17 cellular contexts compared by ENCODE assay signal in genomic region chr3:55206000-55206399, GRCh38.
"Had no signal": no experiment of that assay in that cellular context is flagged by ENCODE, and none has a peak within 500 bp of the region (broad histone marks: within the 10 kb centered on the region; RNA-seq: fewer than 3 reads in every experiment).

No MANE protein-coding gene starts in this region.

- DNase-seq: activated CD4-positive, alpha-beta T cell treated with anti-CD3 and anti-CD28 coated beads, Interleukin-2, amount 10 ng/mL, durations not matched to agents 24 days and 14 days; activated CD4-positive, CD25-positive, alpha-beta regulatory T cell; activated CD8-positive, alpha-beta memory T cell treated with anti-CD3 and anti-CD28 coated beads, Interleukin-2, amount 50 U/mL, for 48 hours; activated effector memory CD4-positive, alpha-beta T cell treated with Interleukin-2 at 50 U/mL for 16 hours; activated naive CD4-positive, alpha-beta T cell treated with anti-CD3 and anti-CD28 coated beads, Interleukin-2, amount 50 U/mL, for 16 hours; activated T-cell treated with anti-CD3 and anti-CD28 coated beads, Interleukin-2, amount 50 U/mL, for 48 hours; aorta; cortex of kidney; effector CD4-positive, alpha-beta T cell; heart left ventricle; kidney; left ventricle myocardium inferior; mammary epithelial cell; psoas muscle; right cardiac atrium; T-helper 9 cell; uterus had no signal
